9 cellular contexts compared by ENCODE assay signal in genomic region chr6:96885187-96885631, GRCh38. TPM values are rescaled to one million over a fixed set of nuclear protein-coding genes. Genes with fewer than 3 reads are reported as not detected.
DNase-seq lines count a peak whose midpoint lies in the region; ATAC-seq and TF ChIP-seq lines count a peak whose summit lies in the region.
"Not testable (repeated sequence)": the region's sequence is repeated elsewhere in the genome, so short reads cannot be mapped to it uniquely, and the experiment has no call there.
"Had no signal": no experiment of that assay in that cellular context is flagged by ENCODE, and none has a peak within 500 bp of the region (broad histone marks: within the 10 kb centered on the region; RNA-seq: fewer than 3 reads in every experiment).

No MANE protein-coding gene starts in this region.

- not testable (repeated sequence) for H3K27me3 Mint-ChIP-seq in activated naive CD4-positive, alpha-beta T cell treated with anti-CD3 and anti-CD28 coated beads, Interleukin-2, amount 10 ng/mL, durations not matched to agents 7 days and 5 days

- not testable (repeated sequence) for H3K79me2 ChIP-seq in OCI-LY1 (ENCODE audit: insufficient read depth, low read length); osteoblast (ENCODE audit: insufficient read depth, low read length)

- ATAC-seq in GM19351 (IDR thresholded peaks at IDR 0.05; ENCODE audit: unreplicated experiment) (peak; percentile 98), HG02571 (IDR thresholded peaks at IDR 0.05; ENCODE audit: unreplicated experiment) (peak; percentile 81), HG03196 (IDR thresholded peaks at IDR 0.05; ENCODE audit: unreplicated experiment) (peak; percentile 80)

- H3K9me3 ChIP-seq in OCI-LY1 (ENCODE audit: low read length); osteoblast (ENCODE audit: low read depth, low read length): not testable (repeated sequence)

- H3K27ac ChIP-seq in OCI-LY1 (ENCODE audit: low read depth, low read length, poor library complexity, severe bottlenecking); osteoblast (ENCODE audit: low read depth, low read length): not testable (repeated sequence)

- H2AFZ ChIP-seq in OCI-LY1 (ENCODE audit: low read length) = not testable (repeated sequence)
- H2AFZ ChIP-seq in osteoblast (ENCODE audit: low read length) = peak overlapping the region; percentile 18

- not testable (repeated sequence) for H3K36me3 Mint-ChIP-seq in activated naive CD4-positive, alpha-beta T cell treated with anti-CD3 and anti-CD28 coated beads, Interleukin-2, amount 10 ng/mL, durations not matched to agents 7 days and 5 days

- H4K20me1 ChIP-seq in OCI-LY1 (ENCODE audit: insufficient read depth, low read length); osteoblast (ENCODE audit: insufficient read depth, low read length): not testable (repeated sequence)

- not testable (repeated sequence) for H3K9me3 Mint-ChIP-seq in activated naive CD4-positive, alpha-beta T cell treated with anti-CD3 and anti-CD28 coated beads, Interleukin-2, amount 10 ng/mL, durations not matched to agents 7 days and 5 days

- TF ChIP-seq CTCF in OCI-LY1 (IDR thresholded peaks at IDR 0.05; ENCODE audit: low read length); osteoblast (IDR thresholded peaks at IDR 0.05; ENCODE audit: extremely low read depth, low read depth, low read length): not testable (repeated sequence)

- CTCF ChIA-PET in activated naive CD4-positive, alpha-beta T cell treated with anti-CD3 and anti-CD28 coated beads, Interleukin-2, amount 10 ng/mL, durations not matched to agents 7 days and 5 days (lab: Charles Lee) = interaction anchor here (1.0 to 1.4 kb wide), 3 partner anchors 8 to 254 kb away, joined by 3 to 4 read pairs (median 3); no protein-coding TSS in a partner anchor

- H3K4me1 ChIP-seq in OCI-LY1 (ENCODE audit: insufficient read depth, low read length, severe bottlenecking); osteoblast (ENCODE audit: insufficient read depth, low read length): not testable (repeated sequence)

- H3K27ac Mint-ChIP-seq in activated naive CD4-positive, alpha-beta T cell treated with anti-CD3 and anti-CD28 coated beads, Interleukin-2, amount 10 ng/mL, durations not matched to agents 7 days and 5 days = peak overlapping the region; percentile 7

- H3K9me2 ChIP-seq in OCI-LY1 (ENCODE audit: low read depth, low read length) = not testable (repeated sequence)

- not testable (repeated sequence) for H3F3A ChIP-seq in OCI-LY1 (ENCODE audit: insufficient read depth, low read length)

- H3K4me1 Mint-ChIP-seq in activated naive CD4-positive, alpha-beta T cell treated with anti-CD3 and anti-CD28 coated beads, Interleukin-2, amount 10 ng/mL, durations not matched to agents 7 days and 5 days = peaks cover 16% of the 10 kb centered on the region

- not testable (repeated sequence) for H3K4me3 Mint-ChIP-seq in activated naive CD4-positive, alpha-beta T cell treated with anti-CD3 and anti-CD28 coated beads, Interleukin-2, amount 10 ng/mL, durations not matched to agents 7 days and 5 days

- not testable (repeated sequence) for H3K4me3 ChIP-seq in OCI-LY1 (ENCODE audit: low read depth, low read length, poor library complexity, severe bottlenecking); osteoblast (ENCODE audit: insufficient read depth, low read length)

- H3K9ac ChIP-seq in OCI-LY1 (ENCODE audit: low read length) = not testable (repeated sequence)

- not testable (repeated sequence) for H3K27me3 ChIP-seq in OCI-LY1 (ENCODE audit: insufficient read depth, low read length); osteoblast (ENCODE audit: insufficient read depth, low read length)

- DNase-seq in Daoy (ENCODE audit: low read depth) (peak; percentile 15), NCI-H1105 treated with DMSO at 0.1 percent for 48 hours (lab: John Stamatoyannopoulos, UW) (peak; percentile 21)
- DNase-seq in activated naive CD4-positive, alpha-beta T cell treated with anti-CD3 and anti-CD28 coated beads, Interleukin-2, amount 10 ng/mL, durations not matched to agents 7 days and 5 days = peak; percentile 33
- DNase-seq in osteoblast (ENCODE audit: insufficient read length, low spot score, missing footprints) = not testable (repeated sequence)

- peak overlapping the region; percentile 64 for H3K4me2 ChIP-seq in OCI-LY1 (ENCODE audit: low read length)
- H3K4me2 ChIP-seq in osteoblast (ENCODE audit: insufficient read depth, low read length) = not testable (repeated sequence)

- H3K36me3 ChIP-seq in OCI-LY1 (ENCODE audit: insufficient read depth, low read length); osteoblast (ENCODE audit: insufficient read depth, low read length): not testable (repeated sequence)

RNA-seq across cellular contexts. Expression of gene NDUFAF4, which starts 12.5 kb away (rescaled TPM):
- total RNA-seq in Daoy (2014; rRNA removed; shearing (Covaris generic)) = 38.8 and 52.0 TPM in 2 replicates
- total RNA-seq in osteoblast = 6.5 and 9.7 TPM in 2 replicates

RNA-seq across cellular contexts. Expression of gene KLHL32, which starts 39.3 kb away (rescaled TPM):
- total RNA-seq in Daoy (2014; rRNA removed; shearing (Covaris generic)) = under 0.01 TPM in 1 of 2 replicates, not detected in the other
- not detected in 2 replicates for total RNA-seq in osteoblast
- total RNA-seq: esophagus mucosa had no signal

RNA-seq across cellular contexts. Expression of gene GPR63, which starts 47.9 kb away (rescaled TPM):
- total RNA-seq in Daoy (2014; rRNA removed; shearing (Covaris generic)) = 1.7 and 3.0 TPM in 2 replicates
- under 0.01 TPM in 2 replicates for total RNA-seq in osteoblast
